8 cellular contexts compared by ENCODE assay signal in the genomic region with DNA sequence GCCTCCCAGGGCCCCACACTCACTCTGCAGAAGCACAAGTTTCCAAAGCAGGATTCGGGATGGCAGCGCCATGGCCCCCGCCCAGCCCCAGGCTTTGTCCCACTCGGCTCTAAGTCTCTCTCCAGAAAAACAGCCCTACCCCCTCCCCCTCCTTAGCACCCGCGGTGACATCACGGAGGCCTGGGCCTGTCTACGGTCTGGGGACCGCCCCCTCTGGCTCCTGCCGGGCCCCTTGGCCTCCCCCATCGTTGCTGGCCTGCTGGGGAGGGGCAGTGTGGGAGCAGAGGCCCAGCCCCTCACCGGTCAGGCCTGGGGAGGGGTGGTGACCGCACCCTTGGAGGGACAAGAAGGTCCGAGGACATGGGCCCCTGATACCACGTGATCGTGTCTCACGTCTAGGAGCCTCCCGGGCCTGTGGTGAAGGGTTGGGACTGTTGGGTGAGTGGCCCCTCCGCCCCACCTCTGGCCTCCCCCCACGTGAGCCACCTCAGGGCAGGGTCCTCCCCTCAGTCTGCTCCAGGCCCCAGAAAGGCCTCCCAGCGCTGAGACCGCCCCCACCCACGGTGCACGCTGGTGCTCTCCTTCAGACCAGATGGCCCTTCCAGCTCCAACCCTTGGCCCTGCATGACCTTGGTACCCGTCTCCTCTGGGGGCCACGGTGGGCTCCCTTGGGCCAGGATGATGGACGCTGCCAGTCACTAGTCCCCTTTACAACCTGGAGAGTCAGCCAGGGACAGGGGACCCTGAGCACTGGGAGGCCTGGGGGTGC. TPM values are rescaled to one million over a fixed set of nuclear protein-coding genes. Genes with fewer than 3 reads are reported as not detected.
A peak's percentile ranks its signal among the peaks of the same experiment; 100 is the strongest.
DNase-seq lines count a peak whose midpoint lies in the region; ATAC-seq and TF ChIP-seq lines count a peak whose summit lies in the region.

A gene with protein sequence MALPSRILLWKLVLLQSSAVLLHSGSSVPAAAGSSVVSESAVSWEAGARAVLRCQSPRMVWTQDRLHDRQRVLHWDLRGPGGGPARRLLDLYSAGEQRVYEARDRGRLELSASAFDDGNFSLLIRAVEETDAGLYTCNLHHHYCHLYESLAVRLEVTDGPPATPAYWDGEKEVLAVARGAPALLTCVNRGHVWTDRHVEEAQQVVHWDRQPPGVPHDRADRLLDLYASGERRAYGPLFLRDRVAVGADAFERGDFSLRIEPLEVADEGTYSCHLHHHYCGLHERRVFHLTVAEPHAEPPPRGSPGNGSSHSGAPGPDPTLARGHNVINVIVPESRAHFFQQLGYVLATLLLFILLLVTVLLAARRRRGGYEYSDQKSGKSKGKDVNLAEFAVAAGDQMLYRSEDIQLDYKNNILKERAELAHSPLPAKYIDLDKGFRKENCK (minus strand): TSS at position 123 of the 769 bp plus-strand sequence. CDS start 51 bp downstream, at position 72.

- TF ChIP-seq POLR2A in lower leg skin (IDR thresholded peaks at IDR 0.05) (no peak), testis (IDR thresholded peaks at IDR 0.05) (no peak)

- CTCF ChIA-PET in GM10248 (lab: Yijun Ruan, JAX) = interaction anchor here (0.6 to 1.7 kb wide), 3 partner anchors 13 to 146 kb away, joined by 3 to 5 read pairs (median 4); no protein-coding TSS in a partner anchor

- H3K4me1 ChIP-seq in testis = peaks cover 45% of the 10 kb centered on the region

- H3K36me3 ChIP-seq in testis (ENCODE audit: low read depth, missing control alignments) = no peaks in the 10 kb centered on the region

- intact Hi-C loops in lower leg skin (cut with DNase I; ENCODE audit: low total_unique reads) (no loop called here), testis (cut with DNase I; ENCODE audit: low total_unique reads) (no loop called here)

- 25 to 28% methylated on average over 21 to 25 of the region's 27 CpGs for WGBS in lower leg skin, 2 donors
- WGBS in testis, 2 donors = 33 to 49% methylated on average over 10 to 22 of the region's 27 CpGs

- DNase-seq in NCI-H82 treated with DMSO at 0.1 percent for 48 hours (lab: John Stamatoyannopoulos, UW; ENCODE audit: unreplicated experiment) (peak; percentile 90), choroid plexus epithelial cell (ENCODE audit: low read depth) (peak; percentile 68), lower leg skin (ENCODE audit: low spot score in 2 of 2) (no peak), testis (peak; percentile 80), glomerular visceral epithelial cell (ENCODE audit: extremely low spot score) (no peak), DMS79 treated with DMSO at 0.1 percent for 48 hours (lab: John Stamatoyannopoulos, UW) (no peak), GM10248 (ENCODE audit: extremely low spot score) (no peak)

- H3K9me3 ChIP-seq in testis = no peaks in the 10 kb centered on the region

- H3K4me3 ChIP-seq in choroid plexus epithelial cell (ENCODE audit: low read depth, low read length) (peak within 1 kb of the TSS; percentile 62), lower leg skin (ENCODE audit: low read depth, poor library complexity, severe bottlenecking) (peak within 1 kb of the TSS; percentile 36), testis (peak within 1 kb of the TSS; percentile 56 to 69)

- POLR2A ChIA-PET in GM10248 (lab: Yijun Ruan, JAX) = no interaction called here

- no peaks in the 10 kb centered on the region for H3K27me3 ChIP-seq in testis

- TF ChIP-seq CTCF in choroid plexus epithelial cell (conservative IDR thresholded peaks at IDR 0.05; ENCODE audit: low read depth, low read length) (no peak), lower leg skin (IDR thresholded peaks at IDR 0.05) (no peak), testis (IDR thresholded peaks at IDR 0.05) (no peak), GM10248 (IDR thresholded peaks at IDR 0.05; ENCODE audit: control extremely low read depth, extremely low read depth, low read depth, missing control alignments) (no peak)

- ATAC-seq in HG02938 (IDR thresholded peaks at IDR 0.05; ENCODE audit: unreplicated experiment) = no peak

- peak within 1 kb of the TSS; percentile 86 to 90 for H3K27ac ChIP-seq in testis

RNA-seq across cellular contexts. Expression of the gene that starts here (rescaled TPM):
- total RNA-seq in lower leg skin (10 to 100 TPM; 34.1 to 76.1 (median 35.9) TPM), testis (100 to 1,000 TPM in 1 of 2 donors, 10 to 100 TPM in 1; 60.2 to 102 TPM)
- 63.3 TPM for polyA plus RNA-seq in testis (ENCODE audit: insufficient read depth, low read depth, low replicate concordance)

Comparison
In these comparisons a context has a peak if more than half of its experiments do, and no peak if none do; other contexts are left out.
1. DNase-seq: peak in NCI-H82 treated with DMSO at 0.1 percent for 48 hours (single experiment), choroid plexus epithelial cell (single experiment) and testis (single experiment); none in lower leg skin (0 of 2), glomerular visceral epithelial cell (single experiment), DMS79 treated with DMSO at 0.1 percent for 48 hours (single experiment) and GM10248 (single experiment).
2. Peak in every context shown above with its lines, with median percentiles within 50 percentile points of each other: H3K4me3 ChIP-seq.